1 cellular context compared by ENCODE assay signal in genomic region chr21:33360871-33361602, GRCh38.
TF ChIP-seq lines count a peak whose summit lies in the region.

No MANE protein-coding gene starts in this region.

TF ChIP-seq in neural cell, 6 proteins besides CTCF, POLR2A, EP300 and RAD21 (continued from another document):
- TF ChIP-seq REST (IDR thresholded peaks at IDR 0.05; ENCODE audit: borderline replicate concordance): no peak
- TF ChIP-seq EZH2 (IDR thresholded peaks at IDR 0.05; ENCODE audit: borderline replicate concordance, insufficient read depth, low read length, poor library complexity, severe bottlenecking): no peak
